In genomic region chr10:43000021-43000411, GRCh38 we compare ENCODE assay signal across 23 cellular contexts.
"Had no signal": no experiment of that assay in that cellular context is flagged by ENCODE, and none has a peak within 500 bp of the region (broad histone marks: within the 10 kb centered on the region; RNA-seq: fewer than 3 reads in every experiment).

No MANE protein-coding gene starts in this region.

- H3K36me3 ChIP-seq: breast epithelium had no signal

- H3K9me3 ChIP-seq: breast epithelium had no signal

- ATAC-seq: activated T-cell treated with anti-CD3 and anti-CD28 coated beads, Interleukin-2, amount 50 U/mL, for 4 hours; T-helper 17 cell; WTC11 had no signal

- H3K27ac Mint-ChIP-seq: activated CD4-positive, alpha-beta memory T cell treated with anti-CD3 and anti-CD28 coated beads for 36 hours; activated naive CD4-positive, alpha-beta T cell treated with anti-CD3 and anti-CD28 coated beads, Interleukin-2, amount 10 ng/mL, durations not matched to agents 7 days and 5 days; activated naive CD8-positive, alpha-beta T cell treated with anti-CD3 and anti-CD28 coated beads, Interleukin-2, amount 10 ng/mL, durations not matched to agents 7 days and 5 days; T-helper 17 cell; WTC11 had no signal

- H3K4me3 ChIP-seq: breast epithelium had no signal

- H3K9me3 Mint-ChIP-seq: activated CD4-positive, alpha-beta memory T cell treated with anti-CD3 and anti-CD28 coated beads for 36 hours; activated CD4-positive, alpha-beta T cell treated with anti-CD3 and anti-CD28 coated beads, Interleukin-2, amount 10 ng/mL, durations not matched to agents 7 days and 5 days; activated naive CD4-positive, alpha-beta T cell treated with anti-CD3 and anti-CD28 coated beads, Interleukin-2, amount 10 ng/mL, durations not matched to agents 7 days and 5 days; activated naive CD8-positive, alpha-beta T cell treated with anti-CD3 and anti-CD28 coated beads, Interleukin-2, amount 10 ng/mL, durations not matched to agents 7 days and 5 days; activated T-cell treated with anti-CD3 and anti-CD28 coated beads, Interleukin-2, amount 50 U/mL, for 4 hours had no signal

- H3K27ac ChIP-seq: breast epithelium had no signal

- H3K27me3 ChIP-seq: breast epithelium had no signal

- DNase-seq: activated CD4-positive, alpha-beta memory T cell treated with anti-CD3 and anti-CD28 coated beads for 36 hours; activated CD4-positive, alpha-beta T cell treated with anti-CD3 and anti-CD28 coated beads, Interleukin-2, amount 10 ng/mL, durations not matched to agents 7 days and 5 days; activated CD4-positive, CD25-positive, alpha-beta regulatory T cell treated with anti-CD3 and anti-CD28 coated beads, Interleukin-2, amount 50 U/mL, for 72 hours; activated gamma-delta T cell treated with Interleukin-2 at 50 U/mL for 16 hours; activated naive CD4-positive, alpha-beta T cell treated with anti-CD3 and anti-CD28 coated beads, Interleukin-2, amount 10 ng/mL, durations not matched to agents 7 days and 5 days; activated naive CD8-positive, alpha-beta T cell treated with anti-CD3 and anti-CD28 coated beads, Interleukin-2, amount 10 ng/mL, durations not matched to agents 7 days and 5 days; activated T-cell treated with anti-CD3 and anti-CD28 coated beads, Interleukin-2, amount 50 U/mL, for 4 hours; aorta; caudate nucleus; KG1; NCI-H1105; NCI-H1436; NCI-H1694 treated with DMSO at 0.1 percent for 48 hours; NCI-H2029 treated with DMSO at 0.1 percent for 48 hours; NCI-H345; NCI-H510A; NCI-H526 treated with DMSO at 0.1 percent for 48 hours; NCI-H82; SIG-M5; T-helper 17 cell; T-helper 9 cell had no signal

- H3K4me1 ChIP-seq: breast epithelium had no signal

- H3K4me1 Mint-ChIP-seq: activated CD4-positive, alpha-beta T cell treated with anti-CD3 and anti-CD28 coated beads, Interleukin-2, amount 10 ng/mL, durations not matched to agents 7 days and 5 days; activated naive CD4-positive, alpha-beta T cell treated with anti-CD3 and anti-CD28 coated beads, Interleukin-2, amount 10 ng/mL, durations not matched to agents 7 days and 5 days; activated naive CD8-positive, alpha-beta T cell treated with anti-CD3 and anti-CD28 coated beads, Interleukin-2, amount 10 ng/mL, durations not matched to agents 7 days and 5 days had no signal

- H3K4me3 Mint-ChIP-seq: activated CD4-positive, alpha-beta memory T cell treated with anti-CD3 and anti-CD28 coated beads for 36 hours; activated CD4-positive, alpha-beta T cell treated with anti-CD3 and anti-CD28 coated beads, Interleukin-2, amount 10 ng/mL, durations not matched to agents 7 days and 5 days; activated naive CD4-positive, alpha-beta T cell treated with anti-CD3 and anti-CD28 coated beads, Interleukin-2, amount 10 ng/mL, durations not matched to agents 7 days and 5 days; activated naive CD8-positive, alpha-beta T cell treated with anti-CD3 and anti-CD28 coated beads, Interleukin-2, amount 10 ng/mL, durations not matched to agents 7 days and 5 days; activated T-cell treated with anti-CD3 and anti-CD28 coated beads, Interleukin-2, amount 50 U/mL, for 4 hours; T-helper 17 cell; WTC11 had no signal

- H3K27me3 Mint-ChIP-seq: activated CD4-positive, alpha-beta memory T cell treated with anti-CD3 and anti-CD28 coated beads for 36 hours; activated CD4-positive, alpha-beta T cell treated with anti-CD3 and anti-CD28 coated beads, Interleukin-2, amount 10 ng/mL, durations not matched to agents 7 days and 5 days had no signal

- H3K36me3 Mint-ChIP-seq: activated CD4-positive, alpha-beta memory T cell treated with anti-CD3 and anti-CD28 coated beads for 36 hours; activated naive CD4-positive, alpha-beta T cell treated with anti-CD3 and anti-CD28 coated beads, Interleukin-2, amount 10 ng/mL, durations not matched to agents 7 days and 5 days; activated naive CD8-positive, alpha-beta T cell treated with anti-CD3 and anti-CD28 coated beads, Interleukin-2, amount 10 ng/mL, durations not matched to agents 7 days and 5 days; WTC11 had no signal
